In genomic region chr1:201820413-201820812, GRCh38 we compare ENCODE assay signal across 32 cellular contexts.
"Had no signal": no experiment of that assay in that cellular context is flagged by ENCODE, and none has a peak within 500 bp of the region (broad histone marks: within the 10 kb centered on the region; RNA-seq: fewer than 3 reads in every experiment).

No MANE protein-coding gene starts in this region.

- H3K4me1 Mint-ChIP-seq: activated naive CD8-positive, alpha-beta T cell treated with anti-CD3 and anti-CD28 coated beads for 36 hours; endodermal cell; memory B cell; natural killer cell had no signal

- H3K27ac ChIP-seq: adrenal gland, body of pancreas, epithelial cell of prostate, esophagus squamous epithelium, hepatocyte, right lobe of liver, testis, transverse colon, VCaP had no signal

- H3K9me3 ChIP-seq: adrenal gland, body of pancreas, esophagus squamous epithelium, right lobe of liver, testis, transverse colon had no signal

- ATAC-seq: body of pancreas; natural killer cell; right lobe of liver; stimulated activated naive CD8-positive, alpha-beta T cell treated with anti-CD3 and anti-CD28 coated beads, Interleukin-15, Interleukin-2, amounts not matched to agents 100 U/mL and 50 U/mL, for 24 hours had no signal

- H3K4me3 Mint-ChIP-seq: activated naive CD4-positive, alpha-beta T cell treated with anti-CD3 and anti-CD28 coated beads for 36 hours; activated naive CD8-positive, alpha-beta T cell treated with anti-CD3 and anti-CD28 coated beads for 36 hours; activated T-helper 1 cell treated with anti-CD3 and anti-CD28 coated beads, Interleukin-12 subunit alpha, Interleukin-12 subunit beta, Interleukin-2, Interleukin-4 antibody, amounts not matched to agents 30 ng/mL and 10 ng/mL and 1 ng/mL, durations not matched to agents 14 hours and 24 hours and 36 hours; dendritic cell treated with granulocyte-macrophage colony-stimulating factor and Interleukin-4, amounts not matched to agents 40 ng/mL and 50 ng/mL, for 4 days; endodermal cell; memory B cell; natural killer cell; T-helper 1 cell treated with Interleukin-12 subunit alpha and Interleukin-12 subunit beta and Interleukin-4 antibody, amounts not matched to agents 30 μg/mL and 1 μg/mL, for 36 hours had no signal

- H2AFZ ChIP-seq: hepatocyte had no signal

- H3K9me3 Mint-ChIP-seq: activated naive CD4-positive, alpha-beta T cell treated with anti-CD3 and anti-CD28 coated beads for 36 hours; activated naive CD8-positive, alpha-beta T cell treated with anti-CD3 and anti-CD28 coated beads for 36 hours; activated T-helper 1 cell treated with anti-CD3 and anti-CD28 coated beads, Interleukin-12 subunit alpha, Interleukin-12 subunit beta, Interleukin-2, Interleukin-4 antibody, amounts not matched to agents 30 ng/mL and 10 ng/mL and 1 ng/mL, durations not matched to agents 14 hours and 24 hours and 36 hours; dendritic cell treated with granulocyte-macrophage colony-stimulating factor and Interleukin-4, amounts not matched to agents 40 ng/mL and 50 ng/mL, for 4 days; endodermal cell; memory B cell; natural killer cell; T-helper 1 cell treated with Interleukin-12 subunit alpha and Interleukin-12 subunit beta and Interleukin-4 antibody, amounts not matched to agents 30 μg/mL and 1 μg/mL, for 36 hours had no signal

- H3K79me2 ChIP-seq: hepatocyte had no signal

- H3K36me3 ChIP-seq: right lobe of liver had no signal

- H3K36me3 Mint-ChIP-seq: activated naive CD8-positive, alpha-beta T cell treated with anti-CD3 and anti-CD28 coated beads for 36 hours; natural killer cell had no signal

- FAIRE-seq: TTC549 had no signal

- H3K27ac Mint-ChIP-seq: activated naive CD4-positive, alpha-beta T cell treated with anti-CD3 and anti-CD28 coated beads for 36 hours; activated naive CD8-positive, alpha-beta T cell treated with anti-CD3 and anti-CD28 coated beads for 36 hours; activated T-helper 1 cell treated with anti-CD3 and anti-CD28 coated beads, Interleukin-12 subunit alpha, Interleukin-12 subunit beta, Interleukin-2, Interleukin-4 antibody, amounts not matched to agents 30 ng/mL and 10 ng/mL and 1 ng/mL, durations not matched to agents 14 hours and 24 hours and 36 hours; dendritic cell treated with granulocyte-macrophage colony-stimulating factor and Interleukin-4, amounts not matched to agents 40 ng/mL and 50 ng/mL, for 4 days; endodermal cell; memory B cell; natural killer cell; T-helper 1 cell treated with Interleukin-12 subunit alpha and Interleukin-12 subunit beta and Interleukin-4 antibody, amounts not matched to agents 30 μg/mL and 1 μg/mL, for 36 hours had no signal

- H3K27me3 ChIP-seq: adrenal gland, body of pancreas, esophagus squamous epithelium, hepatocyte, right lobe of liver, testis, transverse colon had no signal

- H3K4me3 ChIP-seq: adrenal gland, body of pancreas, esophagus squamous epithelium, hepatocyte, right lobe of liver, testis, transverse colon had no signal

- H3K4me2 ChIP-seq: hepatocyte had no signal

- H3K4me1 ChIP-seq: adrenal gland, body of pancreas, esophagus squamous epithelium, right lobe of liver, testis, transverse colon had no signal

- H3K27me3 Mint-ChIP-seq: activated naive CD8-positive, alpha-beta T cell treated with anti-CD3 and anti-CD28 coated beads for 36 hours; dendritic cell treated with granulocyte-macrophage colony-stimulating factor and Interleukin-4, amounts not matched to agents 40 ng/mL and 50 ng/mL, for 4 days; memory B cell had no signal

- DNase-seq: activated CD4-positive, alpha-beta T cell treated with anti-CD3 and anti-CD28 coated beads for 48 hours; activated CD4-positive, alpha-beta T cell treated with anti-CD3 and anti-CD28 coated beads, Interleukin-2, amount 50 U/mL, for 48 hours; activated CD8-positive, alpha-beta memory T cell treated with anti-CD3 and anti-CD28 coated beads, Interleukin-2, amount 50 U/mL, for 4 hours; activated effector memory CD4-positive, alpha-beta T cell treated with anti-CD3 and anti-CD28 coated beads, Interleukin-2, amount 50 U/mL, for 16 hours; activated naive CD4-positive, alpha-beta T cell treated with anti-CD3 and anti-CD28 coated beads for 36 hours; activated naive CD8-positive, alpha-beta T cell treated with anti-CD3 and anti-CD28 coated beads for 36 hours; activated T-cell treated with anti-CD3 and anti-CD28 coated beads, Interleukin-2, amount 50 U/mL, for 1 hour; adrenal gland; aorta; body of pancreas; central memory CD4-positive, alpha-beta T cell; endodermal cell; esophagus squamous epithelium; foreskin melanocyte; islet precursor cell; natural killer cell; posterior cingulate gyrus; right lobe of liver; stimulated activated CD4-positive, alpha-beta T cell treated with anti-CD3 and anti-CD28 coated beads, Interleukin-2, amount 100 ng/mL, for 48 hours; stimulated activated naive CD8-positive, alpha-beta T cell treated with anti-CD3 and anti-CD28 coated beads, Interleukin-15, Interleukin-2, amounts not matched to agents 100 U/mL and 50 U/mL, for 24 hours; SW 1271; T-helper 9 cell; testis; transverse colon had no signal
